Comparison of ENCODE assay signal across 17 cellular contexts in the genomic region with DNA sequence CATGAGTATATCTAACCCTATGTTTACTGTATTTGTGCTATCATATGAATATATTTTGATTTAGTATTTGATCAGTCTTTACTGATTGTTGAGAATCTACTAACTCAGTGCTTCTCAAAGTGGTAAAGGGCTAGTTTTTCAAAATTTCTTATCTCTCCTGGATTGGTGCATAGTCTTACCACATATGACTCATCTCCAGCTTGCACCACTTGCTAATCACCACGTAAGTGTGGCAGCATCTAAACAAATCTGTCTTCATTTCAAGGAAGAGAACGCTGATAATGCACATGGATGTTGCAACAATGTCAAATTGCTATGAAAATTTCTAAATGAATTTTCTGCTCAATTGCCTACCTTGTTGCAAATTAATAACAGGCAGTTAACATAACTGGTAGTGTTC.
DNase-seq lines count a peak whose midpoint lies in the region; ATAC-seq, FAIRE-seq and TF ChIP-seq lines count a peak whose summit lies in the region.
"Had no signal": no experiment of that assay in that cellular context is flagged by ENCODE, and none has a peak within 500 bp of the region (broad histone marks: within the 10 kb centered on the region; RNA-seq: fewer than 3 reads in every experiment).

No MANE protein-coding gene starts in this region.

- TF ChIP-seq CTCF in A549 (IDR thresholded peaks at IDR 0.05): no peak
- no peak for TF ChIP-seq CTCF in NB4 (IDR thresholded peaks at IDR 0.05; ENCODE audit: low read depth, low read length)
- no peak for TF ChIP-seq CTCF in choroid plexus epithelial cell (conservative IDR thresholded peaks at IDR 0.05; ENCODE audit: low read depth, low read length)
- no peak for TF ChIP-seq CTCF in ascending aorta (IDR thresholded peaks at IDR 0.05)
- no peak for TF ChIP-seq CTCF in transverse colon (IDR thresholded peaks at IDR 0.05)

- H3K27ac ChIP-seq in A549 (no peak overlapping the region), ascending aorta (no peak overlapping the region), transverse colon (no peak overlapping the region)
- H3K27ac ChIP-seq: HL-60 had no signal

- intact Hi-C loops in ascending aorta (cut with DNase I): no loop called here
- intact Hi-C loops in transverse colon (cut with DNase I; ENCODE audit: low total_unique reads): no loop called here

- no peaks in the 10 kb centered on the region for H3K9me3 ChIP-seq in A549
- no peaks in the 10 kb centered on the region for H3K9me3 ChIP-seq in ascending aorta
- peaks cover 0 to 4% of the 10 kb centered on the region in 2 donors for H3K9me3 ChIP-seq in transverse colon
- H3K9me3 ChIP-seq: HAP-1 had no signal

- H3K4me1 ChIP-seq in A549 (no peaks in the 10 kb centered on the region), ascending aorta (no peaks in the 10 kb centered on the region), transverse colon (no peaks in the 10 kb centered on the region)
- H3K4me1 ChIP-seq: HAP-1 had no signal

- TF ChIP-seq POLR2A in A549 (IDR thresholded peaks at IDR 0.05; ENCODE audit: low read length): no peak
- no peak for TF ChIP-seq POLR2A in NB4 (IDR thresholded peaks at IDR 0.05; ENCODE audit: extremely low read depth, insufficient read length)
- TF ChIP-seq POLR2A in transverse colon (IDR thresholded peaks at IDR 0.05): no peak

- TF ChIP-seq EP300 in A549 (IDR thresholded peaks at IDR 0.05): no peak
- no peak for TF ChIP-seq EP300 in transverse colon (IDR thresholded peaks at IDR 0.05; ENCODE audit: low read depth)

- no peaks in the 10 kb centered on the region for H3K36me3 ChIP-seq in H7 (replicated peaks; ENCODE audit: control insufficient read depth, insufficient read depth, low read length)
- no peaks in the 10 kb centered on the region for H3K36me3 ChIP-seq in ascending aorta
- no peaks in the 10 kb centered on the region for H3K36me3 ChIP-seq in transverse colon
- H3K36me3 ChIP-seq: HAP-1 had no signal

- H3K4me3 ChIP-seq in A549 (no peak overlapping the region), NB4 (ENCODE audit: low read depth, low read length) (no peak overlapping the region), choroid plexus epithelial cell (ENCODE audit: low read depth, low read length) (no peak overlapping the region), H7 (ENCODE audit: insufficient read depth, low read depth, low read length) (no peak overlapping the region), ascending aorta (no peak overlapping the region), transverse colon (no peak overlapping the region)
- H3K4me3 ChIP-seq: GM12878, HAP-1 had no signal

- peak; percentile 28 for FAIRE-seq in A549 (lab: Jason Lieb, UNC)
- FAIRE-seq: GM12878 had no signal

- no peak overlapping the region for H3K4me2 ChIP-seq in A549

- no peak for ATAC-seq in A549
- ATAC-seq: GM12878 had no signal

- no peak for TF ChIP-seq RAD21 in A549 (conservative IDR thresholded peaks at IDR 0.05 in 1 of 2, IDR thresholded peaks at IDR 0.05 in 1 of 2)

- 1% methylated on average over 2 of the region's 2 CpGs for WGBS in A549 (ENCODE audit: missing lambda C conversion rate)
- 61% methylated on average over 2 of the region's 2 CpGs for WGBS in transverse colon (ENCODE audit: low coverage in 1 of 2), 2 donors

- POLR2A ChIA-PET in A549 (lab: Yijun Ruan, JAX): no interaction called here

- DNase-seq in A549 (ENCODE audit: low read depth in 1 of 2, low spot score in 1 of 2) (no peak), LHCN-M2 (ENCODE audit: low read depth) (peak; percentile 11), NB4 (ENCODE audit: low read depth) (peak; percentile 11), choroid plexus epithelial cell (ENCODE audit: low read depth) (peak; percentile 3), cerebellum (ENCODE audit: low spot score) (no peak), H7 (no peak), ascending aorta (ENCODE audit: low spot score in 2 of 2) (no peak), transverse colon (no peak)
- DNase-seq: 8988T; ACHN; C1 segment of cervical spinal cord; CD4-positive, alpha-beta memory T cell; DMS79; GOT3 had no signal

- CTCF ChIA-PET in A549 (lab: Yijun Ruan, JAX): no interaction called here

- in situ Hi-C loops in transverse colon (cut with MboI; ENCODE audit: low pct_ligation_motif_present in 1 of 4, low pct_unique_long_range_greater_than_20kb in 1 of 4, low sequenced_read_pairs in 3 of 4): loop anchor here in 1 of 4 donors (25.0 kb wide), 1 partner anchor 107 kb away; no protein-coding TSS in a partner anchor

- H3K27me3 ChIP-seq in H7 (ENCODE audit: control insufficient read depth, insufficient read depth, low read length): no peaks in the 10 kb centered on the region
- no peaks in the 10 kb centered on the region for H3K27me3 ChIP-seq in ascending aorta
- H3K27me3 ChIP-seq in transverse colon: no peaks in the 10 kb centered on the region

TF ChIP-seq in A549, 52 proteins besides CTCF, POLR2A, EP300 and RAD21:
- TF ChIP-seq, protein P1, sequence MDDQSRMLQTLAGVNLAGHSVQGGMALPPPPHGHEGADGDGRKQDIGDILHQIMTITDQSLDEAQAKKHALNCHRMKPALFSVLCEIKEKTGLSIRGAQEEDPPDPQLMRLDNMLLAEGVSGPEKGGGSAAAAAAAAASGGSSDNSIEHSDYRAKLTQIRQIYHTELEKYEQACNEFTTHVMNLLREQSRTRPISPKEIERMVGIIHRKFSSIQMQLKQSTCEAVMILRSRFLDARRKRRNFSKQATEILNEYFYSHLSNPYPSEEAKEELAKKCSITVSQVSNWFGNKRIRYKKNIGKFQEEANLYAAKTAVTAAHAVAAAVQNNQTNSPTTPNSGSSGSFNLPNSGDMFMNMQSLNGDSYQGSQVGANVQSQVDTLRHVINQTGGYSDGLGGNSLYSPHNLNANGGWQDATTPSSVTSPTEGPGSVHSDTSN (IDR thresholded peaks at IDR 0.05): no peak
- no peak for TF ChIP-seq RARB (CRISPR knock-in tag; IDR thresholded peaks at IDR 0.05)
- TF ChIP-seq EHMT2 (IDR thresholded peaks at IDR 0.05; ENCODE audit: low read depth): no peak

Comparison
In these comparisons a context has a peak if more than half of its experiments do, and no peak if none do; other contexts are left out.
1. DNase-seq: peak in LHCN-M2 (single experiment), NB4 (single experiment) and choroid plexus epithelial cell (single experiment); none in A549 (0 of 2), cerebellum (single experiment), H7 (single experiment), ascending aorta (0 of 2) and transverse colon (single experiment).